1 cellular context compared by ENCODE assay signal in the genomic region with DNA sequence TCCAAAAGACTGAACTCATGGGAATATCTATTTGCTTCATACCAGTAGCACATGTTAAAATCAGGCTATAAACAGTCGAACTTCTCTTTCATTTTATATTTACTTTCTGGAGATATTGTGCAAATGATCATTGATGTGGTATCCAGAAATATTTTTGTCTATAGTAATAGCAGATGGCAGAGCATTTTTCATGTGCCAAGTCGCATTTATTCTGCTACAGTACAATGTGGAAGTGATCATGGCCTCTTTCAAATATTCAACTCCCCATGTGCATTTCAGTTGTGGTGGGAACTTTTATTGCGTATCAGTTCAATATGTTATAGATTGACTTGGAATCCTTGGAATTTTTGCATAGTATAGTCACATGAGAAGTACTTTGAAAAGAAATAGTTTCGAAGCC.
TF ChIP-seq lines count a peak whose summit lies in the region.

No MANE protein-coding gene starts in this region.

TF ChIP-seq in IMR-90, 13 proteins besides CTCF, POLR2A, EP300 and RAD21 (continued from another document):
- no peak for TF ChIP-seq FOS (IDR thresholded peaks at IDR 0.05; ENCODE audit: low read depth, low read length)
- TF ChIP-seq MXI1 (IDR thresholded peaks at IDR 0.05; ENCODE audit: borderline replicate concordance, low read depth, low read length), result no peak
